Comparison of ENCODE assay signal across 7 cellular contexts in the genomic region with DNA sequence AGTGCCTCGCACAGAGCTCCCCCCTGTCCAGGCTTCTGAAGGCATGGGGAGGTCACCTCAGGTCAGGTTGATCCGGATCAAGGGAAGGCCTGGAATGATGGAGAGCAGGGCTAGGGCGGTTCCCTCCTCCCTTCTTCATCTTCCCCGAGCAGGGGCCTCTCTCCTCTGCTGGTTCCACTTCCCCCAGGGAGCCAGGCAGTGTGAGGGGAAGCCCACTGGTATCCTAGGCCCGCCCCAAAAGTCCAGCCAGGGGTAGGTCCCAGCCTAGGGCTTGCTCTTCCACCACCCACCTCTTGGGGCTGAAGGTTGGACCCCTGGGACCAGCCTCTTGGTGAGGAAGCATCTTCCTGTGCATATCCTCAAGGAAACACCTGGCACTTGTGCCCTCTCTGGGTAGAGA. TPM values are rescaled to one million over a fixed set of nuclear protein-coding genes. Genes with fewer than 3 reads are reported as not detected.
DNase-seq lines count a peak whose midpoint lies in the region; ATAC-seq and FAIRE-seq lines count a peak whose summit lies in the region.

No MANE protein-coding gene starts in this region.

- H3K4me3 ChIP-seq in skin epidermis = peak overlapping the region in 4 of 7 experiments; percentile 45 to 66 (median 57)

- peak overlapping the region in 19 of 21 experiments; percentile 46 to 89 (median 73) for H3K27ac ChIP-seq in skin epidermis

- peaks cover 20 to 32% (median 22%) of the 10 kb centered on the region in 3 donors for H3K4me1 Mint-ChIP-seq in T-cell

- H3K27ac Mint-ChIP-seq in T-cell = peak overlapping the region; percentile 91 to 95

- H3K36me3 Mint-ChIP-seq in T-cell = peaks cover 3% of the 10 kb centered on the region

- H3K4me3 Mint-ChIP-seq in T-cell = peak overlapping the region; percentile 87 to 91 (median 88)

- no peak for ATAC-seq in T-cell (replicated peaks in 1 of 4)
- no peak for ATAC-seq in HG03521 (IDR thresholded peaks at IDR 0.05; ENCODE audit: unreplicated experiment)
- no peak for ATAC-seq in GM19397 (IDR thresholded peaks at IDR 0.05; ENCODE audit: unreplicated experiment)

- DNase-seq in GM19239 (ENCODE audit: insufficient read length, low spot score) (no peak), T-cell (no peak), germinal center (ENCODE audit: low spot score) (peak; percentile 62), inferior parietal cortex (ENCODE audit: extremely low spot score) (no peak)

- CTCF ChIA-PET in T-cell (lab: Charles Lee) = interaction anchor here in 1 of 2 donors (1.2 to 1.3 kb wide), 2 partner anchors 43 to 177 kb away, joined by 4 to 5 read pairs; a partner anchor contains a TSS

- peak; percentile 59 for FAIRE-seq in GM19239 (lab: Jason Lieb, UNC)

- H3K27me3 Mint-ChIP-seq in T-cell = no peaks in the 10 kb centered on the region

- POLR2A ChIA-PET in T-cell (lab: Charles Lee) = interaction anchor here (0.6 kb wide), 2 partner anchors 43 to 75 kb away, joined by 3 to 9 read pairs; a partner anchor contains a TSS

- no peaks in the 10 kb centered on the region for H3K9me3 Mint-ChIP-seq in T-cell

RNA-seq across cellular contexts. Expression of a gene that starts 16.4 kb away (rescaled TPM):
- under 1 TPM in 4 of 5 donors, not detected in 1; 0.18 to 0.35 (median 0.27) TPM for total RNA-seq in T-cell

RNA-seq across cellular contexts. Expression of a gene that starts 16.5 kb away (rescaled TPM):
- total RNA-seq in T-cell = 100 to 1,000 TPM in 4 of 5 donors, 10 to 100 TPM in 1; 93.9 to 110 (median 104) TPM

RNA-seq across cellular contexts. Expression of a gene that starts 16.9 kb away (rescaled TPM):
- total RNA-seq in T-cell = 10 to 100 TPM; 15.2 to 22.2 (median 19.1) TPM

RNA-seq across cellular contexts. Expression of a gene that starts 27.6 kb away (rescaled TPM):
- total RNA-seq in T-cell = not detected

RNA-seq across cellular contexts. Expression of a gene that starts 30.6 kb away (rescaled TPM):
- 10 to 100 TPM; 35.9 to 97.3 (median 44.6) TPM for total RNA-seq in T-cell
